11 cellular contexts compared by ENCODE assay signal in genomic region chr1:115837762-115838421, GRCh38. TPM values are rescaled to one million over a fixed set of nuclear protein-coding genes. Genes with fewer than 3 reads are reported as not detected.
DNase-seq lines count a peak whose midpoint lies in the region; ATAC-seq and TF ChIP-seq lines count a peak whose summit lies in the region.
"Had no signal": no experiment of that assay in that cellular context is flagged by ENCODE, and none has a peak within 500 bp of the region (broad histone marks: within the 10 kb centered on the region; RNA-seq: fewer than 3 reads in every experiment).

No MANE protein-coding gene starts in this region.

- H3K4me3 ChIP-seq in cardiac muscle cell: peak overlapping the region; percentile 15
- H3K4me3 ChIP-seq in lung: no peak overlapping the region
- peak overlapping the region; percentile 30 to 45 for H3K4me3 ChIP-seq in tibial artery

- no peaks in the 10 kb centered on the region for H3K36me3 ChIP-seq in cardiac muscle cell
- H3K36me3 ChIP-seq in lung (ENCODE audit: control insufficient read depth in 2 of 2, insufficient read depth in 2 of 2, low read length in 2 of 2): no peaks in the 10 kb centered on the region
- H3K36me3 ChIP-seq in tibial artery: no peaks in the 10 kb centered on the region

- H3K27me3 ChIP-seq in cardiac muscle cell (peaks cover 80% of the 10 kb centered on the region), lung (ENCODE audit: control insufficient read depth, insufficient read depth) (peaks cover 11% of the 10 kb centered on the region), tibial artery (peaks cover 0 to 74% of the 10 kb centered on the region in 2 donors)

- no peak for DNase-seq in cardiac muscle cell (ENCODE audit: low read depth in 1 of 2, low spot score in 1 of 2)
- no peak for DNase-seq in cardiac septum (ENCODE audit: low spot score)
- peak in 18 of 61 donors; percentile 7 to 67 (median 36) for DNase-seq in caudate nucleus (lab: John Stamatoyannopoulos, UW)
- DNase-seq in lung (ENCODE audit: low spot score): no peak
- no peak for DNase-seq in tibial artery
- no peak for DNase-seq in DMS114 treated with DMSO at 0.1 percent for 48 hours (lab: John Stamatoyannopoulos, UW; ENCODE audit: unreplicated experiment)
- DNase-seq: activated CD8-positive, alpha-beta memory T cell treated with anti-CD3 and anti-CD28 coated beads, Interleukin-2, amount 50 U/mL, for 4 hours; CD4-positive, alpha-beta memory T cell had no signal

- H3K4me1 ChIP-seq in cardiac muscle cell (ENCODE audit: low read depth) (no peaks in the 10 kb centered on the region), lung (ENCODE audit: control insufficient read depth in 2 of 2, insufficient read depth in 2 of 2, low read length in 2 of 2) (peaks cover 0 to 14% of the 10 kb centered on the region in 2 donors), tibial artery (peaks cover 0 to 24% (median 23%) of the 10 kb centered on the region in 4 donors)

- peak; percentile 17 for ATAC-seq in lung (ENCODE audit: insufficient read depth, low FRiP score)
- no peak for ATAC-seq in HG03520 (IDR thresholded peaks at IDR 0.05; ENCODE audit: unreplicated experiment)
- ATAC-seq in HG03469 (IDR thresholded peaks at IDR 0.05; ENCODE audit: unreplicated experiment): no peak

- intact Hi-C loops in cardiac septum (cut with DNase I) (no loop called here), tibial artery (cut with DNase I; ENCODE audit: low total_unique reads) (no loop called here)

- TF ChIP-seq CTCF in cardiac muscle cell (IDR thresholded peaks at IDR 0.05; ENCODE audit: low read depth, low read length) (no peak), lung (IDR thresholded peaks at IDR 0.05; ENCODE audit: control extremely low read depth, extremely low read depth) (no peak), tibial artery (IDR thresholded peaks at IDR 0.05) (no peak)

- WGBS in lung, 2 donors: 3 to 5% methylated on average over 69 to 78 of the region's 78 CpGs

- H3K27ac ChIP-seq in cardiac muscle cell (no peak overlapping the region), caudate nucleus (ENCODE audit: low read depth, low read length) (peak overlapping the region; percentile 58), lung (ENCODE audit: low read depth in 1 of 2, low read length in 1 of 2) (no peak overlapping the region), tibial artery (no peak overlapping the region)
- H3K27ac ChIP-seq: HL-60 had no signal

- no peaks in the 10 kb centered on the region for H3K9me3 ChIP-seq in cardiac muscle cell (ENCODE audit: low read depth)
- peaks cover 0 to 6% of the 10 kb centered on the region in 2 donors for H3K9me3 ChIP-seq in lung (ENCODE audit: control insufficient read depth in 2 of 2, insufficient read depth in 1 of 2, low read length in 1 of 2)
- no peaks in the 10 kb centered on the region for H3K9me3 ChIP-seq in tibial artery

RNA-seq across cellular contexts. Expression of gene NHLH2, which starts 3.0 kb away (rescaled TPM):
- 0.21 TPM in 1 of 2 replicates, not detected in the other for total RNA-seq in cardiac muscle cell
- 0.31 TPM in 1 of 2 replicates, not detected in the other for polyA plus RNA-seq in cardiac muscle cell
- total RNA-seq in cardiac septum: 0.22 TPM
- under 1 TPM in 1 of 2 donors, not detected in 1; 0.18 TPM for total RNA-seq in lung
- under 1 TPM in 1 of 2 donors, not detected in 1; 0.04 TPM for polyA plus RNA-seq in lung
- total RNA-seq: CD4-positive, alpha-beta memory T cell had no signal
- polyA plus RNA-seq: CD4-positive, alpha-beta memory T cell had no signal
